33 cellular contexts compared by ENCODE assay signal in genomic region chr3:45311953-45312795, GRCh38.
A peak's percentile ranks its signal among the peaks of the same experiment; 100 is the strongest.
DNase-seq lines count a peak whose midpoint lies in the region; ATAC-seq, FAIRE-seq and TF ChIP-seq lines count a peak whose summit lies in the region.
"Had no signal": no experiment of that assay in that cellular context is flagged by ENCODE, and none has a peak within 500 bp of the region (broad histone marks: within the 10 kb centered on the region; RNA-seq: fewer than 3 reads in every experiment).

No MANE protein-coding gene starts in this region.

- H2AFZ ChIP-seq in IMR-90 (replicated peaks; ENCODE audit: low read length, poor library complexity) = no peak overlapping the region
- H2AFZ ChIP-seq: parathyroid adenoma had no signal

- H2BK120ac ChIP-seq in IMR-90 (ENCODE audit: low read depth, low read length) = no peak overlapping the region

- intact Hi-C loops in IMR-90 (cut with micrococcal nuclease) = no loop called here

- no peaks in the 10 kb centered on the region; the same call in 1 of the 2 replicates for H3K4me1 ChIP-seq in IMR-90 (ENCODE audit: control insufficient read depth, insufficient read depth, low read length)
- H3K4me1 ChIP-seq in iPS-18a (ENCODE audit: control insufficient read depth, low read depth, low read length) = peaks cover 31% of the 10 kb centered on the region
- H3K4me1 ChIP-seq: BLaER1 treated with 17β-estradiol and CSF1 and Interleukin-3, amounts not matched to agents 10 nM and 100 nM; Caco-2; left lung; parathyroid adenoma; right atrium auricular region had no signal

- no peak for ATAC-seq in IMR-90 (ENCODE audit: low read depth)
- ATAC-seq: left lung; Right ventricle myocardium inferior; stimulated activated naive CD8-positive, alpha-beta T cell treated with anti-CD3 and anti-CD28 coated beads, Interleukin-15, Interleukin-2, amounts not matched to agents 100 U/mL and 50 U/mL, for 24 hours had no signal

- no peak overlapping the region for H2BK20ac ChIP-seq in IMR-90 (ENCODE audit: low read depth, low read length)

- H2BK15ac ChIP-seq in IMR-90 (ENCODE audit: low read depth, low read length) = no peak overlapping the region

- in situ Hi-C loops in IMR-90 (cut with MboI; ENCODE audit: low sequenced_read_pairs) = no loop called here

- no peak overlapping the region for H2AK9ac ChIP-seq in IMR-90 (replicated peaks; ENCODE audit: low read depth, low read length, poor library complexity)

- WGBS in IMR-90 (ENCODE audit: extremely low coverage in 2 of 2, insufficient read length in 1 of 2), 2 experiments = no CpG with 5 or more reads among the region's 9 CpGs

- H4K20me1 ChIP-seq in IMR-90 (ENCODE audit: insufficient read depth, low read length) = no peaks in the 10 kb centered on the region
- H4K20me1 ChIP-seq: BLaER1 treated with 17β-estradiol and CSF1 and Interleukin-3, amounts not matched to agents 10 nM and 100 nM had no signal

- CTCF ChIA-PET in IMR-90 (lab: Yijun Ruan, JAX) = no interaction called here

- no peak for TF ChIP-seq CTCF in IMR-90 (conservative IDR thresholded peaks at IDR 0.05; ENCODE audit: low read depth, low read length)
- no peak for TF ChIP-seq CTCF in bronchial epithelial cell (IDR thresholded peaks at IDR 0.05; ENCODE audit: insufficient read depth, low read length, severe bottlenecking)
- TF ChIP-seq CTCF in type B pancreatic cell (conservative IDR thresholded peaks at IDR 0.05) = no peak

- no peak overlapping the region for H3K18ac ChIP-seq in IMR-90 (ENCODE audit: low read depth, low read length)

- H3K36me3 Mint-ChIP-seq in type B pancreatic cell = no peaks in the 10 kb centered on the region
- H3K36me3 Mint-ChIP-seq: activated naive CD8-positive, alpha-beta T cell had no signal

- H3K4ac ChIP-seq in IMR-90 (ENCODE audit: low read depth, low read length) = no peak overlapping the region

- H3K36me3 ChIP-seq in IMR-90 (ENCODE audit: control insufficient read depth, insufficient read depth, low read length) (no peaks in the 10 kb centered on the region), bronchial epithelial cell (ENCODE audit: control insufficient read depth, insufficient read depth, low read length) (no peaks in the 10 kb centered on the region), iPS-18a (ENCODE audit: control insufficient read depth, low read depth, low read length) (no peaks in the 10 kb centered on the region)
- H3K36me3 ChIP-seq: BLaER1 treated with 17β-estradiol and CSF1 and Interleukin-3, amounts not matched to agents 10 nM and 100 nM; left lung; MG63; right atrium auricular region had no signal

- H3K27me3 ChIP-seq in IMR-90 (ENCODE audit: control insufficient read depth, insufficient read depth, low read length) (peaks cover 34% of the 10 kb centered on the region), bronchial epithelial cell (ENCODE audit: control insufficient read depth, insufficient read depth, low read length) (peaks cover 2% of the 10 kb centered on the region), iPS-18a (ENCODE audit: control insufficient read depth, insufficient read depth, low read length) (no peaks in the 10 kb centered on the region)
- H3K27me3 ChIP-seq: BLaER1 treated with 17β-estradiol and CSF1 and Interleukin-3, amounts not matched to agents 10 nM and 100 nM; MG63; right atrium auricular region had no signal

- no peak overlapping the region for H4K5ac ChIP-seq in IMR-90 (ENCODE audit: low read depth, low read length)

- TF ChIP-seq POLR2A in IMR-90 (IDR thresholded peaks at IDR 0.05; ENCODE audit: low read depth, low read length) = no peak

- BruUV-seq in IMR-90 (replicated peaks; lab: Mats Ljungman, UMichigan) = no TSS peak

- H3K9me1 ChIP-seq in IMR-90 (ENCODE audit: insufficient read depth, low read length) = no peaks in the 10 kb centered on the region

- no peaks in the 10 kb centered on the region for H3K79me1 ChIP-seq in IMR-90 (ENCODE audit: low read depth in 1 of 2, low read length in 2 of 2)

- H3K4me1 Mint-ChIP-seq in type B pancreatic cell (ENCODE audit: unreplicated experiment) = no peaks in the 10 kb centered on the region

- H3K9me3 ChIP-seq in IMR-90 (ENCODE audit: control insufficient read depth, insufficient read depth, low read length) (peaks cover 5% of the 10 kb centered on the region; the same call in 1 of the 2 replicates), iPS-18a (ENCODE audit: control insufficient read depth, low read depth, low read length) (no peaks in the 10 kb centered on the region)
- H3K9me3 ChIP-seq: Caco-2, left lung, MG63, right atrium auricular region, SK-N-SH had no signal

- peaks cover 44% of the 10 kb centered on the region for H3K27me3 Mint-ChIP-seq in type B pancreatic cell

- H3K27ac Mint-ChIP-seq in type B pancreatic cell = no peak overlapping the region
- H3K27ac Mint-ChIP-seq: activated naive CD8-positive, alpha-beta T cell; T-helper 1 cell treated with Interleukin-12 subunit alpha and Interleukin-12 subunit beta and Interleukin-4 antibody, amounts not matched to agents 30 μg/mL and 1 μg/mL, for 36 hours had no signal

- H3K4me3 Mint-ChIP-seq in type B pancreatic cell = no peak overlapping the region
- H3K4me3 Mint-ChIP-seq: activated naive CD8-positive, alpha-beta T cell; T-helper 1 cell treated with Interleukin-12 subunit alpha and Interleukin-12 subunit beta and Interleukin-4 antibody, amounts not matched to agents 30 μg/mL and 1 μg/mL, for 36 hours had no signal

- dilution Hi-C loops in IMR-90 (cut with HindIII; ENCODE audit: low sequenced_read_pairs, unreplicated experiment) = no loop called here

- H3K4me3 ChIP-seq in IMR-90 (ENCODE audit: insufficient read depth, low read depth, low read length) (no peak overlapping the region), bronchial epithelial cell (ENCODE audit: low read depth, low read length) (no peak overlapping the region), iPS-18a (ENCODE audit: low read length) (peak overlapping the region; percentile 29)
- H3K4me3 ChIP-seq: BLaER1 treated with 17β-estradiol and CSF1 and Interleukin-3, amounts not matched to agents 10 nM and 100 nM; left lung; MG63; right atrium auricular region; smooth muscle cell had no signal

- no peak overlapping the region for H3K23ac ChIP-seq in IMR-90 (ENCODE audit: low read depth, low read length)

- DNase-seq in IMR-90 (peak; percentile 10), bronchial epithelial cell (ENCODE audit: low read depth) (peak; percentile 55), type B pancreatic cell (ENCODE audit: extremely low spot score, unreplicated experiment) (peak; percentile 29), caudate nucleus (lab: John Stamatoyannopoulos, UW) (no peak), NCI-H187 treated with DMSO at 0.1 percent for 48 hours (lab: John Stamatoyannopoulos, UW) (no peak), NCI-H146 treated with DMSO at 0.1 percent for 48 hours (lab: John Stamatoyannopoulos, UW; ENCODE audit: unreplicated experiment) (no peak)
- DNase-seq in activated T-cell treated with anti-CD3 and anti-CD28 coated beads, Interleukin-2, amount 50 U/mL, for 48 hours = no peak
- DNase-seq: activated CD4-positive, alpha-beta T cell treated with anti-CD3 and anti-CD28 coated beads for 1 hour; activated effector memory CD4-positive, alpha-beta T cell treated with Interleukin-2 at 50 U/mL for 16 hours; activated T-cell treated with anti-CD3 and anti-CD28 coated beads for 4 hours; Caco-2; DMS53; effector memory CD4-positive, alpha-beta T cell; erythroblast; left lung; mesenchymal stem cell; MG63; NCI-H1105 treated with DMSO at 0.1 percent for 48 hours; NCI-H2029 treated with DMSO at 0.1 percent for 48 hours; NCI-H526; SK-N-SH; stimulated activated CD4-positive, alpha-beta T cell treated with anti-CD3 and anti-CD28 coated beads, Interleukin-1b, Interleukin-23, amount 100 ng/mL, for 48 hours; stimulated activated naive CD8-positive, alpha-beta T cell treated with anti-CD3 and anti-CD28 coated beads, Interleukin-15, Interleukin-2, amounts not matched to agents 100 U/mL and 50 U/mL, for 24 hours had no signal

- no peak overlapping the region for H3K56ac ChIP-seq in IMR-90 (ENCODE audit: extremely low read depth, insufficient read depth, low read length)

- no peak overlapping the region for H4K91ac ChIP-seq in IMR-90 (ENCODE audit: insufficient read depth, low read depth, low read length)

- no peak overlapping the region for H2BK5ac ChIP-seq in IMR-90 (ENCODE audit: low read depth, low read length, poor library complexity, severe bottlenecking)

- no peak for TF ChIP-seq RAD21 in IMR-90 (IDR thresholded peaks at IDR 0.05; ENCODE audit: low read length)

- H4K8ac ChIP-seq in IMR-90 (ENCODE audit: low read depth in 2 of 2, low read length in 2 of 2) = no peak overlapping the region

- FAIRE-seq in bronchial epithelial cell (lab: Jason Lieb, UNC) = peak; percentile 32
- FAIRE-seq: colon, G401.6 had no signal

- POLR2A ChIA-PET in IMR-90 (lab: Charles Lee; ENCODE audit: unreplicated experiment) = no interaction called here

- H3K27ac ChIP-seq in IMR-90 (ENCODE audit: insufficient read depth, low read length) (no peak overlapping the region), iPS-18a (ENCODE audit: low read length) (peak overlapping the region; percentile 32), caudate nucleus (ENCODE audit: low read depth, low read length) (no peak overlapping the region)
- H3K27ac ChIP-seq: BLaER1 treated with 17β-estradiol and CSF1 and Interleukin-3, amounts not matched to agents 10 nM and 100 nM; left lung; parathyroid adenoma; right atrium auricular region had no signal

- H3K9ac ChIP-seq in IMR-90 (ENCODE audit: low read depth, low read length) (no peak overlapping the region), iPS-18a (ENCODE audit: low read length) (peak overlapping the region; percentile 24)
- H3K9ac ChIP-seq: BLaER1 treated with 17β-estradiol and CSF1 and Interleukin-3, amounts not matched to agents 10 nM and 100 nM; parathyroid adenoma; SK-N-SH had no signal

- H3K9me3 Mint-ChIP-seq in type B pancreatic cell = peaks cover 5% of the 10 kb centered on the region
- H3K9me3 Mint-ChIP-seq: T-helper 1 cell treated with Interleukin-12 subunit alpha and Interleukin-12 subunit beta and Interleukin-4 antibody, amounts not matched to agents 30 μg/mL and 1 μg/mL, for 36 hours had no signal

- no peak overlapping the region for H3K4me2 ChIP-seq in IMR-90 (ENCODE audit: low read depth, low read length)
- H3K4me2 ChIP-seq: BLaER1 treated with 17β-estradiol and CSF1 and Interleukin-3, amounts not matched to agents 10 nM and 100 nM; SK-N-SH; smooth muscle cell had no signal

- no peak overlapping the region for H2AK5ac ChIP-seq in IMR-90 (ENCODE audit: low read depth, low read length)

- no peak overlapping the region for H3K14ac ChIP-seq in IMR-90 (replicated peaks; ENCODE audit: low read depth, low read length)

TF ChIP-seq in IMR-90, 13 proteins besides CTCF, POLR2A, EP300 and RAD21 (continues in another document):
- TF ChIP-seq RCOR1 (IDR thresholded peaks at IDR 0.05; ENCODE audit: insufficient replicate concordance, low read length) (no peak), NFE2L2 (IDR thresholded peaks at IDR 0.05; ENCODE audit: low read depth, low read length) (no peak), FOS (IDR thresholded peaks at IDR 0.05; ENCODE audit: low read depth, low read length) (no peak)

Comparison
In these comparisons a context has a peak if more than half of its experiments do, and no peak if none do; other contexts are left out.
1. DNase-seq: peak in IMR-90 (single experiment), bronchial epithelial cell (single experiment) and type B pancreatic cell (single experiment); none in caudate nucleus (0 of 61), activated T-cell treated with anti-CD3 and anti-CD28 coated beads, Interleukin-2, amount 50 U/mL, for 48 hours (0 of 2), NCI-H187 treated with DMSO at 0.1 percent for 48 hours (single experiment) and NCI-H146 treated with DMSO at 0.1 percent for 48 hours (single experiment).